ENCODE assay signal across 8 cellular contexts in genomic region chr12:10213168-10214130, GRCh38. TPM values are rescaled to one million over a fixed set of nuclear protein-coding genes. Genes with fewer than 3 reads are reported as not detected.
DNase-seq lines count a peak whose midpoint lies in the region; ATAC-seq and TF ChIP-seq lines count a peak whose summit lies in the region.

No MANE protein-coding gene starts in this region.

- H3K4me2 ChIP-seq in OCI-LY1 (ENCODE audit: low read length) = peak overlapping the region; percentile 82

- no peaks in the 10 kb centered on the region for H3F3A ChIP-seq in OCI-LY1 (ENCODE audit: insufficient read depth, low read length)

- no peaks in the 10 kb centered on the region for H3K9me2 ChIP-seq in OCI-LY1 (ENCODE audit: low read depth, low read length)

- H4K20me1 ChIP-seq in OCI-LY1 (ENCODE audit: insufficient read depth, low read length) = no peaks in the 10 kb centered on the region

- no peaks in the 10 kb centered on the region for H3K27me3 ChIP-seq in OCI-LY1 (ENCODE audit: insufficient read depth, low read length)

- H3K9me3 ChIP-seq in OCI-LY1 (ENCODE audit: low read length) = no peaks in the 10 kb centered on the region

- TF ChIP-seq POLR2A in erythroblast (IDR thresholded peaks at IDR 0.05; ENCODE audit: low read length) = peak; percentile 51

- H3K27ac ChIP-seq in OCI-LY1 (ENCODE audit: low read depth, low read length, poor library complexity, severe bottlenecking) = peak overlapping the region; percentile 94

- no peak for TF ChIP-seq CTCF in OCI-LY1 (IDR thresholded peaks at IDR 0.05; ENCODE audit: low read length)

- H3K36me3 ChIP-seq in OCI-LY1 (ENCODE audit: insufficient read depth, low read length) = peaks cover 22% of the 10 kb centered on the region

- peak; percentile 42 for ATAC-seq in HG03039 (IDR thresholded peaks at IDR 0.05; ENCODE audit: unreplicated experiment)

- peaks cover 28% of the 10 kb centered on the region for H3K79me2 ChIP-seq in OCI-LY1 (ENCODE audit: insufficient read depth, low read length)

- DNase-seq in NCI-H2081 (lab: John Stamatoyannopoulos, UW) (peak; percentile 49 to 55), NCI-H2081 treated with DMSO at 0.1 percent for 48 hours (lab: John Stamatoyannopoulos, UW) (no peak), activated T-cell treated with anti-CD3 and anti-CD28 coated beads for 4 hours (peak; percentile 67), erythroblast (lab: John Stamatoyannopoulos, UW) (peak; percentile 88 to 94), mucosa of gallbladder (ENCODE audit: low spot score) (peak; percentile 75)
- DNase-seq in stimulated activated CD8-positive, alpha-beta memory T cell treated with anti-CD3 and anti-CD28 coated beads, Interleukin-2, amount 100 ng/mL, for 48 hours (ENCODE audit: low read depth in 2 of 2) = peak; percentile 65 to 74

- peak overlapping the region; percentile 92 for H3K4me3 ChIP-seq in OCI-LY1 (ENCODE audit: low read depth, low read length, poor library complexity, severe bottlenecking)

- H3K9ac ChIP-seq in OCI-LY1 (ENCODE audit: low read length) = peak overlapping the region; percentile 94

- peaks cover 24% of the 10 kb centered on the region for H3K4me1 ChIP-seq in OCI-LY1 (ENCODE audit: insufficient read depth, low read length, severe bottlenecking)

- no peak overlapping the region for H2AFZ ChIP-seq in OCI-LY1 (ENCODE audit: low read length)

RNA-seq across cellular contexts. Expression of gene GABARAPL1, which starts 0.8 kb away (rescaled TPM):
- 154 TPM for total RNA-seq in mucosa of gallbladder

RNA-seq across cellular contexts. Expression of gene TMEM52B, which starts 34.6 kb away (rescaled TPM):
- 0.86 TPM for total RNA-seq in mucosa of gallbladder

RNA-seq across cellular contexts. Expression of gene OLR1, which starts 41.5 kb away (rescaled TPM):
- total RNA-seq in mucosa of gallbladder = 10.1 TPM
